13 cellular contexts compared by ENCODE assay signal in the genomic region with DNA sequence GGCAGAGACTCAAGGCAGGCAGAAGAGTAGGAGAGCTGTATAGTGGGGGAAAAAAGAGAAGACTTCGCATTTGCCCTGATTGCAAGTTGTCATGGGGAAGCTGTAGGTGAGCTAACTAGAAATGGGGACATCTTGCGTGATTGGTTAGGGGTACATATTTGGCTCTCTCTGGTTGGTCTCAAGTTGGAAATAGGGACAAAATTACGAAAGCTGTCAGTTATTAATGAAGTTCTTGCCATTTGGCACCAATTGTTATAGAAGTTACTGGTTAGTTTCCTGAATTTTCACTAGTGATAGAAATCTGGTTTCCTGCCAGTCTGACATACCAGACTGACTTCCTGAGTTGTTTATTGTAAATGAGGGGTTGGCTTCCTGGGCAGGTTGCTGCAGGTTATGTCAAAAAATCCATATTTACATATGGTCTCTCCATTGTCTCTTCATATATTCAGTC. TPM values are rescaled to one million over a fixed set of nuclear protein-coding genes. Genes with fewer than 3 reads are reported as not detected.
A peak's percentile ranks its signal among the peaks of the same experiment; 100 is the strongest.
DNase-seq lines count a peak whose midpoint lies in the region; ATAC-seq and TF ChIP-seq lines count a peak whose summit lies in the region.
"Had no signal": no experiment of that assay in that cellular context is flagged by ENCODE, and none has a peak within 500 bp of the region (broad histone marks: within the 10 kb centered on the region; RNA-seq: fewer than 3 reads in every experiment).

No MANE protein-coding gene starts in this region.

- peak in 9 of 10 experiments; percentile 12 to 47 (median 26) for DNase-seq in CD4-positive, alpha-beta T cell
- peak; percentile 21 for DNase-seq in HPDE6-E6E7 (ENCODE audit: extremely low spot score)
- DNase-seq in activated CD4-positive, alpha-beta memory T cell treated with anti-CD3 and anti-CD28 coated beads for 36 hours: no peak
- DNase-seq in epithelial cell of prostate (ENCODE audit: low read depth, low spot score): no peak
- no peak for DNase-seq in GOT3 (lab: John Stamatoyannopoulos, UW)
- DNase-seq in hypothalamus (lab: John Stamatoyannopoulos, UW): no peak
- DNase-seq in NCI-H1436 (lab: John Stamatoyannopoulos, UW): no peak
- DNase-seq: NCI-H1048, NCI-H345, OCI-M1 had no signal

- TF ChIP-seq CTCF in CD4-positive, alpha-beta T cell (IDR thresholded peaks at IDR 0.05): no peak

- no peaks in the 10 kb centered on the region for H3K9me3 ChIP-seq in CD4-positive, alpha-beta T cell (ENCODE audit: control insufficient read depth, low read length)
- H3K9me3 ChIP-seq: esophagus muscularis mucosa had no signal

- H3K9me3 Mint-ChIP-seq in CD4-positive, alpha-beta T cell: peaks cover 8% of the 10 kb centered on the region
- H3K9me3 Mint-ChIP-seq in activated CD4-positive, alpha-beta memory T cell treated with anti-CD3 and anti-CD28 coated beads for 36 hours: peaks cover 4% of the 10 kb centered on the region

- H3K4me3 Mint-ChIP-seq in CD4-positive, alpha-beta T cell: peak overlapping the region; percentile 40
- peak overlapping the region; percentile 49 for H3K4me3 Mint-ChIP-seq in activated CD4-positive, alpha-beta memory T cell treated with anti-CD3 and anti-CD28 coated beads for 36 hours

- peaks cover 56% of the 10 kb centered on the region for H3K4me1 Mint-ChIP-seq in CD4-positive, alpha-beta T cell (ENCODE audit: low read depth)
- peaks cover 42% of the 10 kb centered on the region for H3K4me1 Mint-ChIP-seq in activated CD4-positive, alpha-beta memory T cell treated with anti-CD3 and anti-CD28 coated beads for 36 hours (ENCODE audit: low read depth)

- H3K36me3 Mint-ChIP-seq in CD4-positive, alpha-beta T cell (ENCODE audit: low read depth): peaks cover 13% of the 10 kb centered on the region
- no peaks in the 10 kb centered on the region for H3K36me3 Mint-ChIP-seq in activated CD4-positive, alpha-beta memory T cell treated with anti-CD3 and anti-CD28 coated beads for 36 hours

- CTCF ChIA-PET in CD4-positive, alpha-beta T cell (lab: Charles Lee): interaction anchor here (1.3 to 2.9 kb wide), 5 partner anchors 9 to 155 kb away, joined by 3 to 14 read pairs (median 4); a partner anchor contains a TSS
- CTCF ChIA-PET in activated CD4-positive, alpha-beta memory T cell treated with anti-CD3 and anti-CD28 coated beads for 36 hours (lab: Charles Lee): no interaction called here

- ATAC-seq in CD4-positive, alpha-beta T cell (ENCODE audit: poor library complexity): peak; percentile 53
- ATAC-seq: sciatic nerve had no signal

- H3K27me3 Mint-ChIP-seq in CD4-positive, alpha-beta T cell: no peaks in the 10 kb centered on the region
- H3K27me3 Mint-ChIP-seq in activated CD4-positive, alpha-beta memory T cell treated with anti-CD3 and anti-CD28 coated beads for 36 hours: no peaks in the 10 kb centered on the region

- intact Hi-C loops in CD4-positive, alpha-beta T cell (cut with DNase I, micrococcal nuclease): loop anchor here in 1 of 2 experiments (1.0 to 5.0 kb wide), 2 partner anchors 10 to 139 kb away; no protein-coding TSS in a partner anchor
- intact Hi-C loops in activated CD4-positive, alpha-beta memory T cell treated with anti-CD3 and anti-CD28 coated beads for 36 hours (cut with micrococcal nuclease): no loop called here

- H3K27ac ChIP-seq in CD4-positive, alpha-beta T cell (ENCODE audit: low read depth, low read length): peak overlapping the region; percentile 79
- H3K27ac ChIP-seq in epithelial cell of prostate: peak overlapping the region; percentile 47
- H3K27ac ChIP-seq: cardiac muscle cell, esophagus muscularis mucosa had no signal

- peak overlapping the region; percentile 97 for H3K27ac Mint-ChIP-seq in CD4-positive, alpha-beta T cell
- peak overlapping the region; percentile 60 for H3K27ac Mint-ChIP-seq in activated CD4-positive, alpha-beta memory T cell treated with anti-CD3 and anti-CD28 coated beads for 36 hours

- POLR2A ChIA-PET in CD4-positive, alpha-beta T cell (lab: Charles Lee): interaction anchor here (0.9 to 4.2 kb wide), 11 partner anchors 8 to 133 kb away, joined by 3 to 72 read pairs (median 4); a partner anchor contains a TSS
- POLR2A ChIA-PET in activated CD4-positive, alpha-beta memory T cell treated with anti-CD3 and anti-CD28 coated beads for 36 hours (lab: Charles Lee): interaction anchor here (0.7 to 2.6 kb wide), 4 partner anchors 9 to 138 kb away, joined by 4 to 8 read pairs (median 6); a partner anchor contains a TSS

- H3K27me3 ChIP-seq in CD4-positive, alpha-beta T cell (ENCODE audit: control insufficient read depth, insufficient read depth, low read length): no peaks in the 10 kb centered on the region

RNA-seq across cellular contexts. Expression of a gene that starts 8.3 kb away (rescaled TPM):
- total RNA-seq in CD4-positive, alpha-beta T cell: 10 to 100 TPM; 37.5 to 39.3 TPM
- 10 to 100 TPM; 15.8 to 18.4 TPM for total RNA-seq in activated CD4-positive, alpha-beta memory T cell treated with anti-CD3 and anti-CD28 coated beads for 36 hours

RNA-seq across cellular contexts. Expression of a gene that starts 40.4 kb away (rescaled TPM):
- total RNA-seq in CD4-positive, alpha-beta T cell: 10 to 100 TPM; 49.4 to 51.2 TPM
- total RNA-seq in activated CD4-positive, alpha-beta memory T cell treated with anti-CD3 and anti-CD28 coated beads for 36 hours: 10 to 100 TPM; 39.5 to 43.2 TPM

RNA-seq across cellular contexts. Expression of a gene that starts 52.7 kb away (rescaled TPM):
- total RNA-seq in CD4-positive, alpha-beta T cell: 100 to 1,000 TPM; 177 to 181 TPM
- total RNA-seq in activated CD4-positive, alpha-beta memory T cell treated with anti-CD3 and anti-CD28 coated beads for 36 hours: 100 to 1,000 TPM; 231 to 236 TPM

Comparison
In these comparisons a context has a peak if more than half of its experiments do, and no peak if none do; other contexts are left out.
1. DNase-seq: peak in CD4-positive, alpha-beta T cell (9 of 10) and HPDE6-E6E7 (single experiment); none in activated CD4-positive, alpha-beta memory T cell treated with anti-CD3 and anti-CD28 coated beads for 36 hours (single experiment), epithelial cell of prostate (single experiment), GOT3 (single experiment), hypothalamus (0 of 51) and NCI-H1436 (single experiment).